ENCODE assay signal across 9 cellular contexts in the genomic region with DNA sequence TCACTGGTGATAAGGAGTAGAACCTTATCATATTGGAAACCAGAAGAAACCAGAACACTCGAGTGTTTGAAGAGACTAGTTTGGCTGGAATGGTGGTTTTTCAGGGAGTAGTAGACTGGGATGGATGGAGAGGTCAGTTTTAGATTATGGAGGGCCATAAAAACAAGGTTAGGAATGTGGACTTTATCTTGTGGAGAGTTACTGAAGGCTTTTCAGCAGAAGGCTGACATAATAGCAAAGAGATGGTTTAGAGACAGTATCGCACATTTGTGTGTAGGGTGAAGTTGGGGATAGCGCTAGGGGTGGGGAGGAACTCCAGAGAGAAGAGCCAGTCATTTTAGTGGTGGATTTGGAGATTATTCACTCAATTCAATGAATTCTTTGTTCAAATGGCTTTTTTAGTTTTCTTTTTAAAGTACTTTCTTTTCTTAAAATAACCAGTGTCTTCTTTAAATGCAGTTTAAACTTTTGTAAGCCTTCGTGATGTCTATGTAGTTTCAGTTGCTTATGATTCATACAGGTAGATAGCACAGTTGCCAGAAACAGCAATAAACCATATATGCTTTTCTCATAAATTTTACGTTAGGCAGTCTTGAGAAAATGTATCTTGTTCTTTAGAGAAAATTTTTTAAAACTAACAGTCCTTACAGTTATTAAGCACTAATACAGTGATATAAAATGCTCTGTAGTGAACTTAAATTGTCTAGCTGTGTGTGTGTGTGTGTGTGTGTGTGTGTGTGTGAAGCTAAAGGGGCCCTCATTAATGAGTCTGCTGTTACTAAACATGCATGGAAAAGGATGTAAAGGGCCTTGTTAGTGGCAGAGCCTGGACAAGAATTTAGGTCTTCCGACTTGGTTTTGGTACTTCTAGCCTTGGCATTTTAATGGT. TPM values are rescaled to one million over a fixed set of nuclear protein-coding genes. Genes with fewer than 3 reads are reported as not detected.
DNase-seq lines count a peak whose midpoint lies in the region; ATAC-seq and TF ChIP-seq lines count a peak whose summit lies in the region.
"Had no signal": no experiment of that assay in that cellular context is flagged by ENCODE, and none has a peak within 500 bp of the region (broad histone marks: within the 10 kb centered on the region; RNA-seq: fewer than 3 reads in every experiment).

No MANE protein-coding gene starts in this region.

- no peaks in the 10 kb centered on the region for H3K9me3 ChIP-seq in subcutaneous abdominal adipose tissue (ENCODE audit: control insufficient read depth in 5 of 5, low read length in 5 of 5)

- no peaks in the 10 kb centered on the region for H3K27me3 Mint-ChIP-seq in activated CD4-positive, alpha-beta memory T cell treated with anti-CD3 and anti-CD28 coated beads, Interleukin-2, amount 10 ng/mL, durations not matched to agents 7 days and 5 days
- no peaks in the 10 kb centered on the region for H3K27me3 Mint-ChIP-seq in activated CD4-positive, alpha-beta memory T cell treated with anti-CD3 and anti-CD28 coated beads for 36 hours

- no peaks in the 10 kb centered on the region for H3K27me3 ChIP-seq in subcutaneous abdominal adipose tissue (ENCODE audit: control insufficient read depth in 5 of 5, insufficient read depth in 4 of 5, low read length in 5 of 5)

- no peak for TF ChIP-seq CTCF in choroid plexus epithelial cell (conservative IDR thresholded peaks at IDR 0.05; ENCODE audit: low read depth, low read length)

- H3K27ac ChIP-seq in subcutaneous abdominal adipose tissue (ENCODE audit: low read depth, low read length) = peak overlapping the region; percentile 97

- H3K36me3 Mint-ChIP-seq in activated CD4-positive, alpha-beta memory T cell treated with anti-CD3 and anti-CD28 coated beads, Interleukin-2, amount 10 ng/mL, durations not matched to agents 7 days and 5 days (ENCODE audit: low read depth) = peaks cover 10% of the 10 kb centered on the region
- H3K36me3 Mint-ChIP-seq in activated CD4-positive, alpha-beta memory T cell treated with anti-CD3 and anti-CD28 coated beads for 36 hours = no peaks in the 10 kb centered on the region

- peak overlapping the region; percentile 9 for H3K4me3 ChIP-seq in choroid plexus epithelial cell (ENCODE audit: low read depth, low read length)
- H3K4me3 ChIP-seq in subcutaneous abdominal adipose tissue (ENCODE audit: low read depth in 1 of 5, low read length in 5 of 5) = peak overlapping the region in 1 of 5 donors; percentile 2

- intact Hi-C loops in activated CD4-positive, alpha-beta memory T cell treated with anti-CD3 and anti-CD28 coated beads for 36 hours (cut with micrococcal nuclease) = loop anchor here (1.0 to 2.0 kb wide), 2 partner anchors 59 to 101 kb away; no protein-coding TSS in a partner anchor

- peak; percentile 37 for ATAC-seq in HG03378 (IDR thresholded peaks at IDR 0.05; ENCODE audit: unreplicated experiment)

- CTCF ChIA-PET in activated CD4-positive, alpha-beta memory T cell treated with anti-CD3 and anti-CD28 coated beads, Interleukin-2, amount 10 ng/mL, durations not matched to agents 7 days and 5 days (lab: Charles Lee) = no interaction called here
- CTCF ChIA-PET in activated CD4-positive, alpha-beta memory T cell treated with anti-CD3 and anti-CD28 coated beads for 36 hours (lab: Charles Lee) = no interaction called here

- no peaks in the 10 kb centered on the region for H3K9me3 Mint-ChIP-seq in activated CD4-positive, alpha-beta memory T cell treated with anti-CD3 and anti-CD28 coated beads, Interleukin-2, amount 10 ng/mL, durations not matched to agents 7 days and 5 days
- H3K9me3 Mint-ChIP-seq in activated CD4-positive, alpha-beta memory T cell treated with anti-CD3 and anti-CD28 coated beads for 36 hours = no peaks in the 10 kb centered on the region

- no peak overlapping the region for H3K27ac Mint-ChIP-seq in activated CD4-positive, alpha-beta memory T cell treated with anti-CD3 and anti-CD28 coated beads, Interleukin-2, amount 10 ng/mL, durations not matched to agents 7 days and 5 days
- H3K27ac Mint-ChIP-seq in activated CD4-positive, alpha-beta memory T cell treated with anti-CD3 and anti-CD28 coated beads for 36 hours = no peak overlapping the region

- no peak for DNase-seq in activated CD4-positive, alpha-beta memory T cell treated with anti-CD3 and anti-CD28 coated beads, Interleukin-2, amount 10 ng/mL, durations not matched to agents 7 days and 5 days
- DNase-seq in activated CD4-positive, alpha-beta memory T cell treated with anti-CD3 and anti-CD28 coated beads for 36 hours = no peak
- DNase-seq in choroid plexus epithelial cell (ENCODE audit: low read depth) = no peak
- DNase-seq in NCI-H2227 treated with DMSO at 0.1 percent for 48 hours (lab: John Stamatoyannopoulos, UW) = no peak
- no peak for DNase-seq in NCI-H1694 treated with DMSO at 0.1 percent for 48 hours (lab: John Stamatoyannopoulos, UW)
- no peak for DNase-seq in Kasumi-1 (lab: John Stamatoyannopoulos, UW)
- DNase-seq: NCI-H1105 treated with DMSO at 0.1 percent for 48 hours had no signal

- H3K36me3 ChIP-seq in subcutaneous abdominal adipose tissue (ENCODE audit: control insufficient read depth in 5 of 5, insufficient read depth in 5 of 5, low read length in 5 of 5) = no peaks in the 10 kb centered on the region

- peaks cover 3 to 60% (median 46%) of the 10 kb centered on the region in 5 donors for H3K4me1 ChIP-seq in subcutaneous abdominal adipose tissue (ENCODE audit: control insufficient read depth in 5 of 5, insufficient read depth in 5 of 5, low read length in 5 of 5)

- POLR2A ChIA-PET in activated CD4-positive, alpha-beta memory T cell treated with anti-CD3 and anti-CD28 coated beads, Interleukin-2, amount 10 ng/mL, durations not matched to agents 7 days and 5 days (lab: Charles Lee) = interaction anchor here (2.2 kb wide), 1 partner anchor 52 kb away, joined by 5 read pairs; the partner anchor contains the start of gene PRMT9
- POLR2A ChIA-PET in activated CD4-positive, alpha-beta memory T cell treated with anti-CD3 and anti-CD28 coated beads for 36 hours (lab: Charles Lee) = no interaction called here

- peak overlapping the region; percentile 8 for H3K4me3 Mint-ChIP-seq in activated CD4-positive, alpha-beta memory T cell treated with anti-CD3 and anti-CD28 coated beads, Interleukin-2, amount 10 ng/mL, durations not matched to agents 7 days and 5 days
- no peak overlapping the region for H3K4me3 Mint-ChIP-seq in activated CD4-positive, alpha-beta memory T cell treated with anti-CD3 and anti-CD28 coated beads for 36 hours

- peaks cover 67% of the 10 kb centered on the region for H3K4me1 Mint-ChIP-seq in activated CD4-positive, alpha-beta memory T cell treated with anti-CD3 and anti-CD28 coated beads, Interleukin-2, amount 10 ng/mL, durations not matched to agents 7 days and 5 days
- H3K4me1 Mint-ChIP-seq in activated CD4-positive, alpha-beta memory T cell treated with anti-CD3 and anti-CD28 coated beads for 36 hours (ENCODE audit: low read depth) = peaks cover 40% of the 10 kb centered on the region

- H3K9ac ChIP-seq in subcutaneous abdominal adipose tissue (ENCODE audit: low read length in 5 of 5) = peak overlapping the region in 3 of 5 donors; percentile 11 to 35 (median 19)

RNA-seq across cellular contexts. Expression of gene ARHGAP10, which starts 3.8 kb away (rescaled TPM):
- total RNA-seq in activated CD4-positive, alpha-beta memory T cell treated with anti-CD3 and anti-CD28 coated beads, Interleukin-2, amount 10 ng/mL, durations not matched to agents 7 days and 5 days = 10 to 100 TPM; 19.7 to 22.2 TPM
- total RNA-seq in activated CD4-positive, alpha-beta memory T cell treated with anti-CD3 and anti-CD28 coated beads for 36 hours = 1 to 10 TPM; 7.1 to 8.0 TPM

RNA-seq across cellular contexts. Expression of gene PRMT9, which starts 51.7 kb away (rescaled TPM):
- 10 to 100 TPM; 11.0 to 12.0 TPM for total RNA-seq in activated CD4-positive, alpha-beta memory T cell treated with anti-CD3 and anti-CD28 coated beads, Interleukin-2, amount 10 ng/mL, durations not matched to agents 7 days and 5 days
- 1 to 10 TPM; 7.9 to 8.3 TPM for total RNA-seq in activated CD4-positive, alpha-beta memory T cell treated with anti-CD3 and anti-CD28 coated beads for 36 hours
